ENCODE assay signal across 1 cellular context in genomic region chr17:78253946-78254672, GRCh38.
TF ChIP-seq lines count a peak whose summit lies in the region.

No MANE protein-coding gene starts in this region.

TF ChIP-seq in HepG2, 621 proteins besides CTCF, POLR2A, EP300 and RAD21 (continued from another document and continues in another):
- peak; percentile 90; the same call in 1 of the 2 replicates for TF ChIP-seq TEF (CRISPR knock-in tag; IDR thresholded peaks at IDR 0.05)
- peak; percentile 99 for TF ChIP-seq KDM5B (CRISPR knock-in tag; IDR thresholded peaks at IDR 0.05; ENCODE audit: borderline replicate concordance)
- TF ChIP-seq SIN3B (IDR thresholded peaks at IDR 0.05; ENCODE audit: low read length) = no peak
- TF ChIP-seq ZNF629 (CRISPR knock-in tag; conservative IDR thresholded peaks at IDR 0.05) = peak; percentile 7; the same call in 1 of the 2 replicates
- peak; percentile 52; the same call in 1 of the 2 replicates for TF ChIP-seq E2F1 (CRISPR knock-in tag; IDR thresholded peaks at IDR 0.05)
- TF ChIP-seq HES4 (CRISPR knock-in tag; IDR thresholded peaks at IDR 0.05; ENCODE audit: borderline replicate concordance) = peak; percentile 96; the same call in 1 of the 2 replicates
- no peak for TF ChIP-seq ZFP36 (IDR thresholded peaks at IDR 0.05; ENCODE audit: borderline replicate concordance, low read depth, low read length, partially characterized antibody)
- peak; percentile 50; the same call in 1 of the 2 replicates for TF ChIP-seq FOSL2 (CRISPR knock-in tag; IDR thresholded peaks at IDR 0.05)
- TF ChIP-seq TFE3 (CRISPR knock-in tag; IDR thresholded peaks at IDR 0.05) = peak; percentile 49
- 0 out of 2 replicates have a peak, but pooled peaks have one; percentile 25 for TF ChIP-seq ZFP1 (CRISPR knock-in tag; IDR thresholded peaks at IDR 0.05)
- TF ChIP-seq ZNF335 (CRISPR knock-in tag; IDR thresholded peaks at IDR 0.05) = peak; percentile 95
- peak; percentile 75 for TF ChIP-seq SMAD1 (CRISPR knock-in tag; IDR thresholded peaks at IDR 0.05; ENCODE audit: borderline replicate concordance, low read depth)
- peak; percentile 71 for TF ChIP-seq IKZF4 (CRISPR knock-in tag; IDR thresholded peaks at IDR 0.05; ENCODE audit: borderline replicate concordance, low read depth, not compliant biosample characterization)
- peak; percentile 93 for TF ChIP-seq SRY (CRISPR knock-in tag; IDR thresholded peaks at IDR 0.05)
- TF ChIP-seq ZNF552 (CRISPR knock-in tag; IDR thresholded peaks at IDR 0.05; ENCODE audit: borderline replicate concordance) = peak; percentile 35; the same call in 1 of the 2 replicates
- TF ChIP-seq MYNN (CRISPR knock-in tag; IDR thresholded peaks at IDR 0.05; ENCODE audit: low read depth) = no peak; the same call in none of the 2 replicates
- no peak; the same call in 1 of the 2 replicates for TF ChIP-seq RARG (CRISPR knock-in tag; IDR thresholded peaks at IDR 0.05; ENCODE audit: low read depth)
- peak; percentile 78; the same call in 1 of the 2 replicates for TF ChIP-seq CERS6 (CRISPR knock-in tag; IDR thresholded peaks at IDR 0.05)
- TF ChIP-seq ZNF75D (CRISPR knock-in tag; IDR thresholded peaks at IDR 0.05; ENCODE audit: borderline replicate concordance) = no peak
- TF ChIP-seq ZNF569 (CRISPR knock-in tag; IDR thresholded peaks at IDR 0.05; ENCODE audit: borderline replicate concordance) = no peak
- peak; percentile 93 for TF ChIP-seq RELA (CRISPR knock-in tag; IDR thresholded peaks at IDR 0.05)
- no peak for TF ChIP-seq SOX13 (IDR thresholded peaks at IDR 0.05)
- TF ChIP-seq SOX13 (CRISPR knock-in tag; conservative IDR thresholded peaks at IDR 0.05 in 1 of 2, IDR thresholded peaks at IDR 0.05 in 1 of 2) = peak in 1 of 2 experiments; percentile 9; a peak in 1 of 4 replicates
- TF ChIP-seq NFKB2 (CRISPR knock-in tag; IDR thresholded peaks at IDR 0.05; ENCODE audit: borderline replicate concordance) = peak; percentile 90; the same call in 1 of the 2 replicates
- no peak; the same call in 1 of the 2 replicates for TF ChIP-seq ZC3H4 (CRISPR knock-in tag; IDR thresholded peaks at IDR 0.05; ENCODE audit: borderline replicate concordance)
- TF ChIP-seq KMT2B (CRISPR knock-in tag; IDR thresholded peaks at IDR 0.05) = 0 out of 2 replicates have a peak, but pooled peaks have one; percentile 57
- no peak for TF ChIP-seq ZSCAN12 (CRISPR knock-in tag; IDR thresholded peaks at IDR 0.05)
- peak; percentile 92 for TF ChIP-seq PBX3 (CRISPR knock-in tag; IDR thresholded peaks at IDR 0.05; ENCODE audit: borderline replicate concordance)
- TF ChIP-seq ZNF513 (CRISPR knock-in tag; conservative IDR thresholded peaks at IDR 0.05) = peak; percentile 90
- TF ChIP-seq ZNF652 (CRISPR knock-in tag; IDR thresholded peaks at IDR 0.05; ENCODE audit: borderline replicate concordance, low read depth) = no peak
- 0 out of 2 replicates have a peak, but pooled peaks have one; percentile 53 for TF ChIP-seq ZFP36L2 (CRISPR knock-in tag; IDR thresholded peaks at IDR 0.05)
- TF ChIP-seq ZSCAN31 (CRISPR knock-in tag; IDR thresholded peaks at IDR 0.05; ENCODE audit: low read depth) = peak; percentile 73; the same call in 1 of the 2 replicates
- no peak for TF ChIP-seq ARNT (IDR thresholded peaks at IDR 0.05)
- TF ChIP-seq TRIM24 (CRISPR knock-in tag; IDR thresholded peaks at IDR 0.05) = no peak
- TF ChIP-seq ZBTB39 (CRISPR knock-in tag; IDR thresholded peaks at IDR 0.05) = 0 out of 2 replicates have a peak, but pooled peaks have one; percentile 77
- no peak for TF ChIP-seq NFE2 (CRISPR knock-in tag; IDR thresholded peaks at IDR 0.05)
- TF ChIP-seq ZNF562 (CRISPR knock-in tag; IDR thresholded peaks at IDR 0.05; ENCODE audit: borderline replicate concordance) = no peak
- TF ChIP-seq FOXJ3 (CRISPR knock-in tag; IDR thresholded peaks at IDR 0.05; ENCODE audit: borderline replicate concordance) = no peak
- peak; percentile 68 for TF ChIP-seq PHF5A (CRISPR knock-in tag; IDR thresholded peaks at IDR 0.05; ENCODE audit: low read depth, unreplicated experiment)
- TF ChIP-seq KLF12 (CRISPR knock-in tag; IDR thresholded peaks at IDR 0.05; ENCODE audit: borderline replicate concordance) = no peak; the same call in 1 of the 2 replicates
- TF ChIP-seq HMG20A (CRISPR knock-in tag; IDR thresholded peaks at IDR 0.05; ENCODE audit: borderline replicate concordance) = no peak; the same call in 1 of the 2 replicates
- no peak for TF ChIP-seq ZNF605 (CRISPR knock-in tag; IDR thresholded peaks at IDR 0.05)
- no peak; the same call in 1 of the 2 replicates for TF ChIP-seq ZNF782 (CRISPR knock-in tag; IDR thresholded peaks at IDR 0.05; ENCODE audit: borderline replicate concordance)
- TF ChIP-seq CCDC6 (CRISPR knock-in tag; IDR thresholded peaks at IDR 0.05) = 0 out of 2 replicates have a peak, but pooled peaks have one; percentile 42
- TF ChIP-seq HIC2 (CRISPR knock-in tag; IDR thresholded peaks at IDR 0.05; ENCODE audit: low read depth) = peak; percentile 8; the same call in 1 of the 2 replicates
- peak; percentile 56 for TF ChIP-seq ZNF616 (CRISPR knock-in tag; IDR thresholded peaks at IDR 0.05; ENCODE audit: low read depth)
- no peak for TF ChIP-seq ZNF292 (CRISPR knock-in tag; IDR thresholded peaks at IDR 0.05; ENCODE audit: borderline replicate concordance, low read depth)
- peak; percentile 99 for TF ChIP-seq ZFY (CRISPR knock-in tag; IDR thresholded peaks at IDR 0.05)
- no peak for TF ChIP-seq ZNF841 (CRISPR knock-in tag; IDR thresholded peaks at IDR 0.05; ENCODE audit: borderline replicate concordance)
- no peak for TF ChIP-seq ATF7 (IDR thresholded peaks at IDR 0.05)
- no peak; the same call in 1 of the 2 replicates for TF ChIP-seq ATF7 (CRISPR knock-in tag; IDR thresholded peaks at IDR 0.05)
- TF ChIP-seq RBAK (CRISPR knock-in tag; IDR thresholded peaks at IDR 0.05) = no peak; the same call in 1 of the 2 replicates
- TF ChIP-seq ELF3 (CRISPR knock-in tag; IDR thresholded peaks at IDR 0.05) = peak; percentile 66
- peak; percentile 96 for TF ChIP-seq ZFP36L1 (CRISPR knock-in tag; IDR thresholded peaks at IDR 0.05)
- TF ChIP-seq BRD4 (CRISPR knock-in tag; IDR thresholded peaks at IDR 0.05) = peak; percentile 84; the same call in 1 of the 2 replicates
- 0 out of 2 replicates have a peak, but pooled peaks have one; percentile 47 for TF ChIP-seq ZNF354B (CRISPR knock-in tag; IDR thresholded peaks at IDR 0.05)
- TF ChIP-seq ZNF619 (CRISPR knock-in tag; IDR thresholded peaks at IDR 0.05) = peak; percentile 92; the same call in 1 of the 2 replicates
- peak; percentile 65; the same call in 1 of the 2 replicates for TF ChIP-seq ZSCAN25 (CRISPR knock-in tag; IDR thresholded peaks at IDR 0.05)
- peak; percentile 81 for TF ChIP-seq MYPOP (CRISPR knock-in tag; IDR thresholded peaks at IDR 0.05)
